26 cellular contexts compared by ENCODE assay signal in genomic region chr7:111833461-111833860, GRCh38.
A peak's percentile ranks its signal among the peaks of the same experiment; 100 is the strongest.
DNase-seq lines count a peak whose midpoint lies in the region; ATAC-seq and TF ChIP-seq lines count a peak whose summit lies in the region.
"Had no signal": no experiment of that assay in that cellular context is flagged by ENCODE, and none has a peak within 500 bp of the region (broad histone marks: within the 10 kb centered on the region; RNA-seq: fewer than 3 reads in every experiment).

No MANE protein-coding gene starts in this region.

- peaks cover 30% of the 10 kb centered on the region for H3K4me1 Mint-ChIP-seq in chondrocyte (ENCODE audit: low read depth)
- H3K4me1 Mint-ChIP-seq: activated CD4-positive, alpha-beta memory T cell treated with anti-CD3 and anti-CD28 coated beads, Interleukin-2, amount 10 ng/mL, durations not matched to agents 7 days and 5 days; neural progenitor cell had no signal

- no peaks in the 10 kb centered on the region for H3K9me3 ChIP-seq in PC-3 (ENCODE audit: low read length)
- H3K9me3 ChIP-seq: ascending aorta, left lung, mucosa of descending colon, uterus had no signal

- peak overlapping the region; percentile 64 for H3K27ac Mint-ChIP-seq in chondrocyte (ENCODE audit: unreplicated experiment)
- H3K27ac Mint-ChIP-seq: activated CD4-positive, alpha-beta memory T cell treated with anti-CD3 and anti-CD28 coated beads, Interleukin-2, amount 10 ng/mL, durations not matched to agents 7 days and 5 days; activated naive CD4-positive, alpha-beta T cell treated with anti-CD3 and anti-CD28 coated beads for 36 hours; CD14-positive monocyte; neural progenitor cell; T-helper 2 cell treated with Interferon-gamma antibody and Interleukin-4, amounts not matched to agents 5 μg/mL and 100 μg/mL, for 36 hours; WTC11 had no signal

- H3K4me2 ChIP-seq in PC-3 (ENCODE audit: low read length) = no peak overlapping the region
- H3K4me2 ChIP-seq: neural progenitor cell, PC-9 had no signal

- DNase-seq in COLO829 (ENCODE audit: low spot score) (peak; percentile 36), PC-3 (no peak), chondrocyte (ENCODE audit: low spot score) (no peak), lung microvascular endothelial cell (ENCODE audit: low read depth in 2 of 2) (peak; percentile 73 to 84), GM19238 (ENCODE audit: insufficient read length, low spot score) (no peak), COR-L47 (lab: John Stamatoyannopoulos, UW) (no peak), NCI-H510A treated with DMSO at 0.1 percent for 48 hours (lab: John Stamatoyannopoulos, UW) (no peak)
- DNase-seq: ACHN; activated CD4-positive, alpha-beta memory T cell treated with anti-CD3 and anti-CD28 coated beads, Interleukin-2, amount 10 ng/mL, durations not matched to agents 7 days and 5 days; activated naive CD4-positive, alpha-beta T cell treated with anti-CD3 and anti-CD28 coated beads for 36 hours; DMS 273 treated with DMSO at 0.1 percent for 48 hours; erythroblast; left lung; mucosa of descending colon; NCI-H1417; NCI-H774; PC-9; stimulated activated CD8-positive, alpha-beta memory T cell treated with anti-CD3 and anti-CD28 coated beads, Interleukin-4, amount 100 ng/mL, for 48 hours; substantia nigra; uterus had no signal

- CTCF ChIA-PET in PC-3 (lab: Charles Lee) = no interaction called here

- H3K9me3 Mint-ChIP-seq in chondrocyte (ENCODE audit: low read depth) = peaks cover 9% of the 10 kb centered on the region
- H3K9me3 Mint-ChIP-seq: activated CD4-positive, alpha-beta memory T cell treated with anti-CD3 and anti-CD28 coated beads, Interleukin-2, amount 10 ng/mL, durations not matched to agents 7 days and 5 days; activated naive CD4-positive, alpha-beta T cell treated with anti-CD3 and anti-CD28 coated beads for 36 hours; T-helper 2 cell treated with Interferon-gamma antibody and Interleukin-4, amounts not matched to agents 5 μg/mL and 100 μg/mL, for 36 hours had no signal

- H3K36me3 Mint-ChIP-seq in chondrocyte (ENCODE audit: low read depth) = peaks cover 23% of the 10 kb centered on the region
- H3K36me3 Mint-ChIP-seq: CD14-positive monocyte, WTC11 had no signal

- H3K4me1 ChIP-seq in PC-3 (ENCODE audit: insufficient read depth, low read length) = peaks cover 11% of the 10 kb centered on the region
- H3K4me1 ChIP-seq: ascending aorta, left lung, neural progenitor cell, uterus had no signal

- no peaks in the 10 kb centered on the region for H3F3A ChIP-seq in PC-3 (ENCODE audit: low read length, unreplicated experiment)

- intact Hi-C loops in PC-3 (cut with micrococcal nuclease) = no loop called here

- H3K4me3 ChIP-seq in PC-3 (ENCODE audit: low read length) = no peak overlapping the region
- H3K4me3 ChIP-seq: ascending aorta, left lung, mucosa of descending colon, neural progenitor cell, PC-9, uterus had no signal

- TF ChIP-seq CTCF in PC-3 (conservative IDR thresholded peaks at IDR 0.05; ENCODE audit: low read depth, low read length) (no peak), chondrocyte (IDR thresholded peaks at IDR 0.05) (no peak)

- POLR2A ChIA-PET in PC-3 (lab: Charles Lee; ENCODE audit: unreplicated experiment) = no interaction called here

- ATAC-seq in PC-3 = peak; percentile 27; the same call in 1 of the 2 replicates
- no peak for ATAC-seq in GM21619 (IDR thresholded peaks at IDR 0.05; ENCODE audit: unreplicated experiment)
- ATAC-seq: left lung, mucosa of descending colon, WTC11 had no signal

- H3K9me2 ChIP-seq in PC-3 (replicated peaks; ENCODE audit: low read length) = no peaks in the 10 kb centered on the region

- H3K27me3 ChIP-seq in PC-3 (ENCODE audit: low read length) = no peaks in the 10 kb centered on the region
- H3K27me3 ChIP-seq: ascending aorta, left lung, neural progenitor cell, uterus had no signal

- H2AFZ ChIP-seq in PC-3 (ENCODE audit: low read length) = no peak overlapping the region
- H2AFZ ChIP-seq: neural progenitor cell, PC-9 had no signal

- no peak overlapping the region for H3K9ac ChIP-seq in PC-3 (ENCODE audit: low read length)
- H3K9ac ChIP-seq: neural progenitor cell had no signal

- BruUV-seq in PC-3 (replicated peaks; lab: Mats Ljungman, UMichigan) = no TSS peak

- no peaks in the 10 kb centered on the region; the same call in 1 of the 2 replicates for H3K36me3 ChIP-seq in PC-3 (ENCODE audit: low read depth, low read length)
- H3K36me3 ChIP-seq: ascending aorta, neural progenitor cell, uterus had no signal

- H3K27ac ChIP-seq in PC-3 (ENCODE audit: low read length) = no peak overlapping the region
- H3K27ac ChIP-seq: left lung, neural progenitor cell, PC-9 had no signal

- no peak overlapping the region for H3K4me3 Mint-ChIP-seq in chondrocyte (ENCODE audit: unreplicated experiment)
- H3K4me3 Mint-ChIP-seq: activated CD4-positive, alpha-beta memory T cell treated with anti-CD3 and anti-CD28 coated beads, Interleukin-2, amount 10 ng/mL, durations not matched to agents 7 days and 5 days; activated naive CD4-positive, alpha-beta T cell treated with anti-CD3 and anti-CD28 coated beads for 36 hours; CD14-positive monocyte; neural progenitor cell; T-helper 2 cell treated with Interferon-gamma antibody and Interleukin-4, amounts not matched to agents 5 μg/mL and 100 μg/mL, for 36 hours; WTC11 had no signal

- no peaks in the 10 kb centered on the region for H3K79me2 ChIP-seq in PC-3 (ENCODE audit: low read length)

- no peaks in the 10 kb centered on the region for H3K27me3 Mint-ChIP-seq in chondrocyte (ENCODE audit: low read depth)

- H4K20me1 ChIP-seq in PC-3 (ENCODE audit: low read length) = no peaks in the 10 kb centered on the region

Comparison
In these comparisons a context has a peak if more than half of its experiments do, and no peak if none do; other contexts are left out.
1. DNase-seq: peak in COLO829 (single experiment) and lung microvascular endothelial cell (2 of 2); none in PC-3 (single experiment), chondrocyte (single experiment), GM19238 (single experiment), COR-L47 (single experiment) and NCI-H510A treated with DMSO at 0.1 percent for 48 hours (single experiment).